8 cellular contexts compared by ENCODE assay signal in the genomic region with DNA sequence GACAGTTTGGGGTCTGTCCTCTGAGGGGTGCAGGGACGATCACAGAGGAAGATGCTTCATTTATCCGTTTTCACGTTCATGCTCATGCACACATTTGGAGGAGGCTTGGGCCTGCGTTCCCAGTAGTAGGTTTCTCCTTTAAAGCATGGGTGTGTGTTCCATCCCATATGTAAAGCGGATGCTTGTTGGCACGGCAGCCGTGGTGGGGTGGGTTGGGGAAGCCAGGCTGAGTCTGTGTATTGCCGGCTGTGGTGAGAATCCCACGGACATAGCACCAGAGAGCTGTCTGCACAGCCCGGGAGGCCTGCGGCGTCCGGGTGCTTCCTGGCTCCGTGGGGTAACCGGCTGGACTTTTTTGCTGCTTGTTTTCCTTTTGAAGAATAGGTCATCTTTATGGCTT. TPM values are rescaled to one million over a fixed set of nuclear protein-coding genes. Genes with fewer than 3 reads are reported as not detected.
DNase-seq lines count a peak whose midpoint lies in the region; ATAC-seq and TF ChIP-seq lines count a peak whose summit lies in the region.

No MANE protein-coding gene starts in this region.

- no peak for TF ChIP-seq POLR2A in gastrocnemius medialis (IDR thresholded peaks at IDR 0.05)

- CTCF ChIA-PET in GM10248 (lab: Yijun Ruan, JAX): no interaction called here

- DNase-seq in EH (ENCODE audit: low read depth): peak; percentile 61
- DNase-seq in activated T-helper 1 cell treated with anti-CD3 and anti-CD28 coated beads, Interleukin-12 subunit alpha, Interleukin-12 subunit beta, Interleukin-2, Interleukin-4 antibody, amounts not matched to agents 30 ng/mL and 10 ng/mL and 1 ng/mL, durations not matched to agents 14 hours and 24 hours and 36 hours (ENCODE audit: low spot score): no peak
- DNase-seq in left ventricle myocardium superior: no peak
- no peak for DNase-seq in gastrocnemius medialis
- DNase-seq in GM10248 (ENCODE audit: extremely low spot score): no peak
- DNase-seq in NCI-H1092 (lab: John Stamatoyannopoulos, UW): no peak
- no peak for DNase-seq in NCI-H748 (lab: John Stamatoyannopoulos, UW; ENCODE audit: unreplicated experiment)
- DNase-seq in MV-4-11 (lab: John Stamatoyannopoulos, UW): no peak

- peak overlapping the region; percentile 53 to 76 (median 68) for H3K27ac ChIP-seq in gastrocnemius medialis

- no peaks in the 10 kb centered on the region for H3K27me3 ChIP-seq in gastrocnemius medialis

- in situ Hi-C loops in gastrocnemius medialis (cut with MboI; ENCODE audit: low sequenced_read_pairs in 4 of 4): no loop called here

- H3K36me3 ChIP-seq in gastrocnemius medialis: no peaks in the 10 kb centered on the region

- ATAC-seq in left ventricle myocardium superior (peak; percentile 8), gastrocnemius medialis (peak in 1 of 2 donors; percentile 2)

- intact Hi-C loops in activated T-helper 1 cell treated with anti-CD3 and anti-CD28 coated beads, Interleukin-12 subunit alpha, Interleukin-12 subunit beta, Interleukin-2, Interleukin-4 antibody, amounts not matched to agents 30 ng/mL and 10 ng/mL and 1 ng/mL, durations not matched to agents 14 hours and 24 hours and 36 hours (cut with micrococcal nuclease): no loop called here
- intact Hi-C loops in left ventricle myocardium superior (cut with micrococcal nuclease) (no loop called here), gastrocnemius medialis (cut with DNase I; ENCODE audit: low total_unique reads) (no loop called here)

- peak overlapping the region; percentile 55 to 68 (median 64) for H3K4me3 ChIP-seq in gastrocnemius medialis

- H3K9me3 ChIP-seq in gastrocnemius medialis: no peaks in the 10 kb centered on the region

- H3K36me3 Mint-ChIP-seq in activated T-helper 1 cell treated with anti-CD3 and anti-CD28 coated beads, Interleukin-12 subunit alpha, Interleukin-12 subunit beta, Interleukin-2, Interleukin-4 antibody, amounts not matched to agents 30 ng/mL and 10 ng/mL and 1 ng/mL, durations not matched to agents 14 hours and 24 hours and 36 hours (ENCODE audit: low read depth): no peaks in the 10 kb centered on the region

- H3K9me3 Mint-ChIP-seq in activated T-helper 1 cell treated with anti-CD3 and anti-CD28 coated beads, Interleukin-12 subunit alpha, Interleukin-12 subunit beta, Interleukin-2, Interleukin-4 antibody, amounts not matched to agents 30 ng/mL and 10 ng/mL and 1 ng/mL, durations not matched to agents 14 hours and 24 hours and 36 hours: no peaks in the 10 kb centered on the region

- H3K4me3 Mint-ChIP-seq in activated T-helper 1 cell treated with anti-CD3 and anti-CD28 coated beads, Interleukin-12 subunit alpha, Interleukin-12 subunit beta, Interleukin-2, Interleukin-4 antibody, amounts not matched to agents 30 ng/mL and 10 ng/mL and 1 ng/mL, durations not matched to agents 14 hours and 24 hours and 36 hours: peak overlapping the region; percentile 65

- H3K27me3 Mint-ChIP-seq in activated T-helper 1 cell treated with anti-CD3 and anti-CD28 coated beads, Interleukin-12 subunit alpha, Interleukin-12 subunit beta, Interleukin-2, Interleukin-4 antibody, amounts not matched to agents 30 ng/mL and 10 ng/mL and 1 ng/mL, durations not matched to agents 14 hours and 24 hours and 36 hours (ENCODE audit: insufficient read depth): peaks cover 10% of the 10 kb centered on the region

- no peaks in the 10 kb centered on the region for H3K4me1 Mint-ChIP-seq in activated T-helper 1 cell treated with anti-CD3 and anti-CD28 coated beads, Interleukin-12 subunit alpha, Interleukin-12 subunit beta, Interleukin-2, Interleukin-4 antibody, amounts not matched to agents 30 ng/mL and 10 ng/mL and 1 ng/mL, durations not matched to agents 14 hours and 24 hours and 36 hours (ENCODE audit: low read depth)

- POLR2A ChIA-PET in GM10248 (lab: Yijun Ruan, JAX): no interaction called here

- TF ChIP-seq CTCF in gastrocnemius medialis (IDR thresholded peaks at IDR 0.05 in 4 of 5, conservative IDR thresholded peaks at IDR 0.05 in 1 of 5) (no peak), GM10248 (IDR thresholded peaks at IDR 0.05; ENCODE audit: control extremely low read depth, extremely low read depth, low read depth, missing control alignments) (no peak)

- no peak overlapping the region for H3K27ac Mint-ChIP-seq in activated T-helper 1 cell treated with anti-CD3 and anti-CD28 coated beads, Interleukin-12 subunit alpha, Interleukin-12 subunit beta, Interleukin-2, Interleukin-4 antibody, amounts not matched to agents 30 ng/mL and 10 ng/mL and 1 ng/mL, durations not matched to agents 14 hours and 24 hours and 36 hours

- H3K4me1 ChIP-seq in gastrocnemius medialis: peaks cover 13 to 17% of the 10 kb centered on the region in 2 donors

RNA-seq across cellular contexts. Expression of a gene that starts 0.4 kb away (rescaled TPM):
- 1.1 and 1.3 TPM in 2 replicates for total RNA-seq in activated T-helper 1 cell treated with anti-CD3 and anti-CD28 coated beads, Interleukin-12 subunit alpha, Interleukin-12 subunit beta, Interleukin-2, Interleukin-4 antibody, amounts not matched to agents 30 ng/mL and 10 ng/mL and 1 ng/mL, durations not matched to agents 14 hours and 24 hours and 36 hours
- total RNA-seq in left ventricle myocardium superior (2.0 TPM), gastrocnemius medialis (under 1 TPM; 0.24 to 0.67 (median 0.51) TPM)
